ENCODE assay signal across 14 cellular contexts in genomic region chr4:101238706-101239105, GRCh38.
DNase-seq lines count a peak whose midpoint lies in the region; ATAC-seq and TF ChIP-seq lines count a peak whose summit lies in the region.
"Had no signal": no experiment of that assay in that cellular context is flagged by ENCODE, and none has a peak within 500 bp of the region (broad histone marks: within the 10 kb centered on the region; RNA-seq: fewer than 3 reads in every experiment).

No MANE protein-coding gene starts in this region.

- H3K36me3 ChIP-seq in RWPE2 (ENCODE audit: low read depth) (no peaks in the 10 kb centered on the region), fibroblast of lung (ENCODE audit: control insufficient read depth, insufficient read depth, low read length) (no peaks in the 10 kb centered on the region), skeletal muscle tissue (ENCODE audit: control insufficient read depth in 3 of 3, insufficient read depth in 3 of 3, low read length in 3 of 3) (no peaks in the 10 kb centered on the region), mesendoderm (ENCODE audit: control insufficient read depth, insufficient read depth, low read length) (no peaks in the 10 kb centered on the region)
- H3K36me3 ChIP-seq: heart right ventricle, SJCRH30, tibial artery had no signal

- H2BK15ac ChIP-seq in mesendoderm (replicated peaks; ENCODE audit: low read depth): no peak overlapping the region

- H3K4me3 ChIP-seq in RWPE2 (ENCODE audit: severe bottlenecking) (no peak overlapping the region), fibroblast of lung (replicated peaks in 1 of 4; ENCODE audit: control extremely low read depth in 1 of 4, insufficient read depth in 1 of 4, low read depth in 3 of 4, low read length in 4 of 4) (peak overlapping the region in 1 of 4 experiments; percentile 8), skeletal muscle tissue (ENCODE audit: low read length in 3 of 3) (no peak overlapping the region), mesendoderm (ENCODE audit: low read length) (no peak overlapping the region)
- H3K4me3 ChIP-seq: heart right ventricle, SJCRH30, tibial artery had no signal

- peaks cover 5% of the 10 kb centered on the region for H3K79me1 ChIP-seq in mesendoderm (ENCODE audit: low read length)

- peak; percentile 58; the same call in 2 of the 3 replicates for ATAC-seq in RWPE2 (ENCODE audit: low read depth)
- ATAC-seq in GM18520 (IDR thresholded peaks at IDR 0.05; ENCODE audit: unreplicated experiment): no peak
- ATAC-seq: naive thymus-derived CD4-positive, alpha-beta T cell had no signal

- no peak overlapping the region for H4K5ac ChIP-seq in mesendoderm (ENCODE audit: low read length)

- peak overlapping the region; percentile 18 for H3K27ac ChIP-seq in RWPE2 (ENCODE audit: poor library complexity, severe bottlenecking)
- peak overlapping the region; percentile 56 for H3K27ac ChIP-seq in fibroblast of lung (ENCODE audit: insufficient read depth, low read length)
- peak overlapping the region; percentile 19 for H3K27ac ChIP-seq in skeletal muscle tissue (ENCODE audit: low read depth, low read length)
- H3K27ac ChIP-seq in mesendoderm (ENCODE audit: low read depth, low read length): no peak overlapping the region
- H3K27ac ChIP-seq: SJCRH30, tibial artery had no signal

- H4K20me1 ChIP-seq in fibroblast of lung (ENCODE audit: control insufficient read depth, extremely low read depth, insufficient read depth, low read length): no peaks in the 10 kb centered on the region

- H4K8ac ChIP-seq in mesendoderm (ENCODE audit: low read depth, low read length): no peak overlapping the region

- H3K9ac ChIP-seq in fibroblast of lung (ENCODE audit: insufficient read depth, low read length) (no peak overlapping the region), skeletal muscle tissue (ENCODE audit: low read depth in 1 of 3, low read length in 3 of 3) (no peak overlapping the region), mesendoderm (ENCODE audit: low read length) (no peak overlapping the region)

- H3K56ac ChIP-seq in mesendoderm (ENCODE audit: low read length): no peak overlapping the region

- H3K23ac ChIP-seq in mesendoderm (ENCODE audit: low read length): no peak overlapping the region

- H2BK120ac ChIP-seq in mesendoderm (ENCODE audit: low read depth, low read length): no peak overlapping the region

- TF ChIP-seq CTCF in RWPE2 (IDR thresholded peaks at IDR 0.05; ENCODE audit: poor library complexity, severe bottlenecking) (no peak), fibroblast of lung (conservative IDR thresholded peaks at IDR 0.05 in 1 of 2, IDR thresholded peaks at IDR 0.05 in 1 of 2; ENCODE audit: low read depth in 1 of 2, low read length in 2 of 2) (no peak)

- H3K79me2 ChIP-seq in fibroblast of lung (ENCODE audit: control insufficient read depth, insufficient read depth, low read length) (peaks cover 37% of the 10 kb centered on the region), mesendoderm (ENCODE audit: control insufficient read depth, insufficient read depth, low read length) (peaks cover 7% of the 10 kb centered on the region)

- peak; percentile 51 for DNase-seq in HT1080 (ENCODE audit: low read depth)
- DNase-seq in RWPE2 (ENCODE audit: low spot score): no peak
- peak; percentile 70 to 81 for DNase-seq in fibroblast of lung (ENCODE audit: low read depth in 2 of 2)
- DNase-seq in NCI-H82 treated with DMSO at 0.1 percent for 48 hours (lab: John Stamatoyannopoulos, UW; ENCODE audit: unreplicated experiment): no peak
- no peak for DNase-seq in hepatic stellate cell (ENCODE audit: low spot score)
- no peak for DNase-seq in mesendoderm
- DNase-seq: heart right ventricle; naive thymus-derived CD4-positive, alpha-beta T cell; NCI-H1436 treated with DMSO at 0.1 percent for 48 hours; SJCRH30; stimulated activated CD4-positive, alpha-beta T cell treated with anti-CD3 and anti-CD28 coated beads, Interleukin-4, amount 100 ng/mL, for 4 hours; tibial artery had no signal

- no peaks in the 10 kb centered on the region for H3K9me3 ChIP-seq in RWPE2 (ENCODE audit: severe bottlenecking)
- no peaks in the 10 kb centered on the region for H3K9me3 ChIP-seq in fibroblast of lung (ENCODE audit: control insufficient read depth, insufficient read depth, low read depth, low read length)
- no peaks in the 10 kb centered on the region for H3K9me3 ChIP-seq in skeletal muscle tissue (ENCODE audit: control insufficient read depth in 3 of 3, low read length in 3 of 3)
- H3K9me3 ChIP-seq: heart right ventricle, SJCRH30, tibial artery had no signal

- no peak overlapping the region for H3K18ac ChIP-seq in mesendoderm (ENCODE audit: low read length)

- no CpG with 5 or more reads among the region's 3 CpGs for WGBS in mesendoderm (ENCODE audit: extremely low coverage, insufficient coverage, low lambda C conversion rate)

- H3K4me1 ChIP-seq in RWPE2 (ENCODE audit: insufficient read depth, poor library complexity, severe bottlenecking) (peaks cover 20% of the 10 kb centered on the region), fibroblast of lung (ENCODE audit: control insufficient read depth, extremely low read depth, insufficient read depth, low read length) (peaks cover 9% of the 10 kb centered on the region), skeletal muscle tissue (ENCODE audit: control insufficient read depth in 3 of 3, insufficient read depth in 3 of 3, low read length in 3 of 3) (peaks cover 5 to 7% (median 6%) of the 10 kb centered on the region in 3 donors), mesendoderm (ENCODE audit: control insufficient read depth, low read depth, low read length) (no peaks in the 10 kb centered on the region)
- H3K4me1 ChIP-seq: SJCRH30 had no signal

- H2AFZ ChIP-seq in fibroblast of lung (ENCODE audit: low read length): no peak overlapping the region

- no peak overlapping the region for H2AK5ac ChIP-seq in mesendoderm (ENCODE audit: low read length)

- H3K4me2 ChIP-seq in fibroblast of lung (ENCODE audit: extremely low read depth, insufficient read depth, low read length): peak overlapping the region; percentile 82
- no peak overlapping the region for H3K4me2 ChIP-seq in mesendoderm (ENCODE audit: low read length)

- no peaks in the 10 kb centered on the region for H3K27me3 ChIP-seq in RWPE2 (ENCODE audit: insufficient read depth, poor library complexity, severe bottlenecking)
- H3K27me3 ChIP-seq in fibroblast of lung (ENCODE audit: control insufficient read depth, insufficient read depth, low read length): no peaks in the 10 kb centered on the region
- H3K27me3 ChIP-seq in skeletal muscle tissue (ENCODE audit: control insufficient read depth in 3 of 3, insufficient read depth in 3 of 3, low read length in 3 of 3): no peaks in the 10 kb centered on the region
- H3K27me3 ChIP-seq in mesendoderm (ENCODE audit: insufficient read depth, low read length, poor library complexity): no peaks in the 10 kb centered on the region
- H3K27me3 ChIP-seq: heart right ventricle, SJCRH30, tibial artery had no signal

- no peak overlapping the region for H3K4ac ChIP-seq in mesendoderm (ENCODE audit: low read depth, low read length)

- no peak overlapping the region for H2BK5ac ChIP-seq in mesendoderm (ENCODE audit: low read length)

Comparison
In these comparisons a context has a peak if more than half of its experiments do, and no peak if none do; other contexts are left out.
1. DNase-seq: peak in HT1080 (single experiment) and fibroblast of lung (2 of 2); none in RWPE2 (single experiment), NCI-H82 treated with DMSO at 0.1 percent for 48 hours (single experiment), hepatic stellate cell (single experiment) and mesendoderm (single experiment).